8 cellular contexts compared by ENCODE assay signal in genomic region chr10:125719173-125720001, GRCh38. TPM values are rescaled to one million over a fixed set of nuclear protein-coding genes. Genes with fewer than 3 reads are reported as not detected.
DNase-seq lines count a peak whose midpoint lies in the region; ATAC-seq, FAIRE-seq and TF ChIP-seq lines count a peak whose summit lies in the region.

Gene EDRF1 (plus strand): TSS chr10:125719709. CDS start chr10:125719808, 99 bp downstream.

- TF ChIP-seq CTCF in esophagus squamous epithelium (IDR thresholded peaks at IDR 0.05) = peak in 1 of 6 experiments; percentile 23

- peaks cover 35% of the 10 kb centered on the region for H3K36me3 ChIP-seq in KOPT-K1 (ENCODE audit: insufficient read depth, low read length)
- H3K36me3 ChIP-seq in esophagus squamous epithelium = peaks cover 0 to 34% (median 3%) of the 10 kb centered on the region in 3 donors

- DNase-seq in DMS79 (lab: John Stamatoyannopoulos, UW) (peak; percentile 67), RCC 7860 (ENCODE audit: low spot score) (peak; percentile 99), esophagus squamous epithelium (lab: John Stamatoyannopoulos, UW) (peak; percentile 90), myocyte (ENCODE audit: low read depth) (peak; percentile 99)
- peak; percentile 99 for DNase-seq in activated T-cell treated with anti-CD3 and anti-CD28 coated beads, Interleukin-2, amount 50 U/mL, for 72 hours
- peak; percentile 98 to 99 for DNase-seq in stimulated activated CD8-positive, alpha-beta memory T cell treated with anti-CD3 and anti-CD28 coated beads, Interleukin-7, amount 100 ng/mL, for 48 hours (ENCODE audit: extremely low read depth in 1 of 2, low read depth in 1 of 2)

- intact Hi-C loops in esophagus squamous epithelium (cut with DNase I) = no loop called here

- no peaks in the 10 kb centered on the region for H3K27me3 Mint-ChIP-seq in activated T-cell treated with anti-CD3 and anti-CD28 coated beads, Interleukin-2, amount 50 U/mL, for 72 hours (ENCODE audit: low read depth)

- peak; percentile 91 for FAIRE-seq in RCC 7860 (lab: Jason Lieb, UNC)

- H3K4me3 ChIP-seq in esophagus squamous epithelium = peak within 1 kb of the TSS; percentile 81 to 96 (median 84)

- H3K4me1 Mint-ChIP-seq in activated T-cell treated with anti-CD3 and anti-CD28 coated beads, Interleukin-2, amount 50 U/mL, for 72 hours (ENCODE audit: low read depth) = peaks cover 30% of the 10 kb centered on the region

- H3K27me3 ChIP-seq in esophagus squamous epithelium = no peaks in the 10 kb centered on the region

- H3K27ac ChIP-seq in KOPT-K1 (ENCODE audit: low read depth, low read length, poor library complexity, severe bottlenecking) (peak within 1 kb of the TSS; percentile 85), esophagus squamous epithelium (peak within 1 kb of the TSS; percentile 89 to 93 (median 90))

- peak within 1 kb of the TSS; percentile 83 for H3K27ac Mint-ChIP-seq in activated T-cell treated with anti-CD3 and anti-CD28 coated beads, Interleukin-2, amount 50 U/mL, for 72 hours

- peak; percentile 85 for ATAC-seq in GM21786 (IDR thresholded peaks at IDR 0.05; ENCODE audit: unreplicated experiment)
- peak; percentile 96 to 97 for ATAC-seq in activated T-cell treated with anti-CD3 and anti-CD28 coated beads, Interleukin-2, amount 50 U/mL, for 72 hours (replicated peaks in 1 of 2)

- H3K4me1 ChIP-seq in esophagus squamous epithelium = peaks cover 6 to 26% (median 7%) of the 10 kb centered on the region in 3 donors

- peak within 1 kb of the TSS; percentile 86 to 97 for H3K4me3 Mint-ChIP-seq in activated T-cell treated with anti-CD3 and anti-CD28 coated beads, Interleukin-2, amount 50 U/mL, for 72 hours

- 0% methylated on average over 2 to 8 of the region's 72 CpGs for WGBS in esophagus squamous epithelium, 2 donors

- H3K9me3 Mint-ChIP-seq in activated T-cell treated with anti-CD3 and anti-CD28 coated beads, Interleukin-2, amount 50 U/mL, for 72 hours = peaks cover 0 to 2% of the 10 kb centered on the region in 2 donors

- H3K9me3 ChIP-seq in KOPT-K1 (ENCODE audit: insufficient read depth, low read length, poor library complexity, severe bottlenecking) (no peaks in the 10 kb centered on the region), esophagus squamous epithelium (no peaks in the 10 kb centered on the region)

- peak in 2 of 4 donors; percentile 69 to 76 for TF ChIP-seq POLR2A in esophagus squamous epithelium (IDR thresholded peaks at IDR 0.05)

- H3K36me3 Mint-ChIP-seq in activated T-cell treated with anti-CD3 and anti-CD28 coated beads, Interleukin-2, amount 50 U/mL, for 72 hours (ENCODE audit: insufficient read depth in 2 of 2) = peaks cover 4 to 27% of the 10 kb centered on the region in 2 donors

RNA-seq across cellular contexts. Expression of gene EDRF1, which starts in this region (rescaled TPM):
- total RNA-seq in activated T-cell treated with anti-CD3 and anti-CD28 coated beads, Interleukin-2, amount 50 U/mL, for 72 hours = 10 to 100 TPM; 25.1 to 26.3 TPM
- total RNA-seq in esophagus squamous epithelium (10 to 100 TPM in 3 of 4 donors, 1 to 10 TPM in 1; 4.3 to 21.2 (median 15.6) TPM), myocyte (17.3 and 20.7 TPM in 2 replicates)
- 7.4 TPM for polyA plus RNA-seq in myocyte (2012)

Comparison
In these comparisons a context has a peak if more than half of its experiments do, and no peak if none do; other contexts are left out.
1. Peak in every context shown above with its lines: DNase-seq, ATAC-seq, H3K4me3 ChIP-seq and H3K27ac ChIP-seq.